ENCODE assay signal across 16 cellular contexts in the genomic region with DNA sequence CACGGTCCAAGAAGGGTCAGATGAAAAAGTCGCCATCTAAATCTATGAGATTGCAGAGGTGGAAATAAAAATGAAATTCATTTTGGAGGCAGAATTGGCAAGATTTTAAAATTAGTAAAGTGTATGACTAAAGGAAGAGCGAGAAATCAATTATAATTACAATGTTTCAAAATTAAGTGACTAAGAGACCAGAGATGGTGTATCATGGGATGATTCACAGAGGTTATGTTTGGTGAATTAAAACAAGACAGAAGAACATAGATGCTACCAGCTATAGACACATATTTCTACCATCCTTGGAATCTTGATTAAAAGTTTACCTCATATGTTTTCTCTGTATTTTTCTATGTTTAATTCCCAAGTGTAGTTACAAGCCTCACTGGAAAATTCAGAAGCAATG.
DNase-seq lines count a peak whose midpoint lies in the region; ATAC-seq, FAIRE-seq and TF ChIP-seq lines count a peak whose summit lies in the region.
"Had no signal": no experiment of that assay in that cellular context is flagged by ENCODE, and none has a peak within 500 bp of the region (broad histone marks: within the 10 kb centered on the region; RNA-seq: fewer than 3 reads in every experiment).

No MANE protein-coding gene starts in this region.

- no peaks in the 10 kb centered on the region for H3K27me3 ChIP-seq in bronchial epithelial cell (ENCODE audit: control insufficient read depth, insufficient read depth, low read length)
- H3K27me3 ChIP-seq: BLaER1 treated with 17β-estradiol and CSF1 and Interleukin-3, amounts not matched to agents 10 nM and 100 nM had no signal

- intact Hi-C loops in natural killer cell (cut with micrococcal nuclease) = no loop called here

- H3K4me3 ChIP-seq in bronchial epithelial cell (ENCODE audit: low read depth, low read length) = no peak overlapping the region
- no peak overlapping the region for H3K4me3 ChIP-seq in fibroblast of mammary gland (ENCODE audit: control insufficient read depth, low read depth, low read length)
- H3K4me3 ChIP-seq: BLaER1 treated with 17β-estradiol and CSF1 and Interleukin-3, amounts not matched to agents 10 nM and 100 nM; HAP-1; K562 had no signal

- no peaks in the 10 kb centered on the region for H3K36me3 Mint-ChIP-seq in natural killer cell
- H3K36me3 Mint-ChIP-seq: CD8-positive, alpha-beta T cell had no signal

- no peaks in the 10 kb centered on the region for H3K4me1 Mint-ChIP-seq in natural killer cell
- H3K4me1 Mint-ChIP-seq: B cell had no signal

- FAIRE-seq in bronchial epithelial cell (lab: Jason Lieb, UNC) = no peak
- FAIRE-seq: K562 had no signal

- DNase-seq in HCEC 1CT (peak; percentile 48), RWPE1 (ENCODE audit: low spot score) (peak; percentile 5), bronchial epithelial cell (ENCODE audit: low read depth) (peak; percentile 67), fibroblast of mammary gland (ENCODE audit: low read depth) (peak; percentile 65), natural killer cell (no peak), NCI-H1930 (lab: John Stamatoyannopoulos, UW) (no peak)
- DNase-seq: Calu3; CD8-positive, alpha-beta T cell; DMS79 treated with DMSO at 0.1 percent for 48 hours; GF-D8 had no signal

- POLR2A ChIA-PET in RWPE1 (lab: Yijun Ruan, JAX; ENCODE audit: low non-redundant PET) = no interaction called here

- H3K9me3 Mint-ChIP-seq in natural killer cell = peaks cover 6 to 11% of the 10 kb centered on the region in 2 donors
- H3K9me3 Mint-ChIP-seq: CD8-positive, alpha-beta T cell had no signal

- ATAC-seq in HG02759 (IDR thresholded peaks at IDR 0.05; ENCODE audit: unreplicated experiment) (no peak), GM21360 (IDR thresholded peaks at IDR 0.05; ENCODE audit: unreplicated experiment) (no peak), natural killer cell (no peak)
- ATAC-seq: CD8-positive, alpha-beta T cell; K562 had no signal

- no peak overlapping the region for H3K4me3 Mint-ChIP-seq in natural killer cell
- H3K4me3 Mint-ChIP-seq: B cell; CD8-positive, alpha-beta T cell had no signal

- H3K36me3 ChIP-seq in bronchial epithelial cell (ENCODE audit: control insufficient read depth, insufficient read depth, low read length) = no peaks in the 10 kb centered on the region
- H3K36me3 ChIP-seq: BLaER1 treated with 17β-estradiol and CSF1 and Interleukin-3, amounts not matched to agents 10 nM and 100 nM; HAP-1 had no signal

- H3K27ac ChIP-seq in RWPE1 = no peak overlapping the region
- H3K27ac ChIP-seq: BLaER1 treated with 17β-estradiol and CSF1 and Interleukin-3, amounts not matched to agents 10 nM and 100 nM had no signal

- CTCF ChIA-PET in RWPE1 (lab: Yijun Ruan, JAX) = interaction anchor here (0.6 kb wide), 1 partner anchor 9 kb away, joined by 3 read pairs; no protein-coding TSS in a partner anchor

- no peak for TF ChIP-seq CTCF in RWPE1 (conservative IDR thresholded peaks at IDR 0.05; ENCODE audit: low read depth)
- no peak for TF ChIP-seq CTCF in bronchial epithelial cell (IDR thresholded peaks at IDR 0.05; ENCODE audit: insufficient read depth, low read length, severe bottlenecking)
- no peak for TF ChIP-seq CTCF in fibroblast of mammary gland (conservative IDR thresholded peaks at IDR 0.05; ENCODE audit: control insufficient read depth, insufficient read depth, low read depth, low read length)
- no peak for TF ChIP-seq CTCF in natural killer cell (IDR thresholded peaks at IDR 0.05)

- H3K27me3 Mint-ChIP-seq in natural killer cell (ENCODE audit: low read depth in 2 of 2) = no peaks in the 10 kb centered on the region

- no peak overlapping the region for H3K27ac Mint-ChIP-seq in natural killer cell
- H3K27ac Mint-ChIP-seq: B cell; CD8-positive, alpha-beta T cell had no signal

Comparison
In these comparisons a context has a peak if more than half of its experiments do, and no peak if none do; other contexts are left out.
1. DNase-seq: peak in HCEC 1CT (single experiment), RWPE1 (single experiment), bronchial epithelial cell (single experiment) and fibroblast of mammary gland (single experiment); none in natural killer cell (single experiment) and NCI-H1930 (0 of 2).